In the genomic region with DNA sequence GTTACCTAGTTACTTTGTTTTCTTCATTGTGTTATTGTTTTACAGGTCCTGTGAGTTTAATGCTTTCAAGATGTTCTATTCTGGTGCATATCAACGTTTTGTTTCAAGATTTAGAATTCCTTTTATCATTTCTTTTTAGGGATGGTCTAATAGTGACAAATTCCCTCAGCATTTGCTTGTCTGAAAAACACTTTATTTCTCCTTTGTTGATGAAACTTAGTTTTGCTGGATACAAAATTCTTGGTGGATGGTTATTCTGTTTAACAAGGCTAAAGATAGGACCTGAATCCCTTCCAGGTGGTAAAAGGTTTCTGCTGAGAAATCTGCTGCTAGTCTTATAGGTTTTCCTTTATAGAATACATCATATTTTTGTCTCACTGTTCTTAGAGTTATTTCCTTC, we compare ENCODE assay signal across 26 cellular contexts.
"Had no signal": no experiment of that assay in that cellular context is flagged by ENCODE, and none has a peak within 500 bp of the region (broad histone marks: within the 10 kb centered on the region; RNA-seq: fewer than 3 reads in every experiment).

No MANE protein-coding gene starts in this region.

- H3K9me3 ChIP-seq: colonic mucosa, gastrocnemius medialis had no signal

- H3K36me3 ChIP-seq: colonic mucosa, esophagus muscularis mucosa, esophagus squamous epithelium, gastrocnemius medialis, gastroesophageal sphincter, heart left ventricle, heart right ventricle had no signal

- H3K4me3 ChIP-seq: colonic mucosa, coronary artery, dorsolateral prefrontal cortex, esophagus muscularis mucosa, esophagus squamous epithelium, gastrocnemius medialis, gastroesophageal sphincter, heart left ventricle, heart right ventricle had no signal

- H3K27me3 ChIP-seq: colonic mucosa, esophagus muscularis mucosa, esophagus squamous epithelium, foreskin keratinocyte, gastrocnemius medialis, gastroesophageal sphincter, heart left ventricle, heart right ventricle had no signal

- H3K4me1 ChIP-seq: colonic mucosa, esophagus muscularis mucosa, esophagus squamous epithelium, foreskin keratinocyte, gastrocnemius medialis, gastroesophageal sphincter, heart left ventricle, heart right ventricle had no signal

- H3K27ac ChIP-seq: colonic mucosa, coronary artery, dorsolateral prefrontal cortex, epithelial cell of prostate, esophagus muscularis mucosa, esophagus squamous epithelium, foreskin keratinocyte, gastrocnemius medialis, gastroesophageal sphincter, heart left ventricle, heart right ventricle had no signal

- DNase-seq: colonic mucosa; cortex of kidney; dermis blood vessel endothelial cell; dorsolateral prefrontal cortex; effector CD4-positive, alpha-beta T cell; effector CD8-positive, alpha-beta T cell; effector memory CD4-positive, alpha-beta T cell; effector memory CD8-positive, alpha-beta T cell; endodermal cell; erythroblast; esophagus squamous epithelium; foreskin fibroblast; foreskin keratinocyte; foreskin melanocyte; gastrocnemius medialis; glutamatergic neuron; head of caudate nucleus; heart left ventricle; heart right ventricle had no signal

- ATAC-seq: effector memory CD8-positive, alpha-beta T cell; esophagus mucosa; foreskin keratinocyte; gastrocnemius medialis; gastroesophageal sphincter; heart left ventricle; heart right ventricle had no signal

- FAIRE-seq: endometrium, endothelial cell of umbilical vein had no signal
